Comparison of ENCODE assay signal across 18 cellular contexts in the genomic region with DNA sequence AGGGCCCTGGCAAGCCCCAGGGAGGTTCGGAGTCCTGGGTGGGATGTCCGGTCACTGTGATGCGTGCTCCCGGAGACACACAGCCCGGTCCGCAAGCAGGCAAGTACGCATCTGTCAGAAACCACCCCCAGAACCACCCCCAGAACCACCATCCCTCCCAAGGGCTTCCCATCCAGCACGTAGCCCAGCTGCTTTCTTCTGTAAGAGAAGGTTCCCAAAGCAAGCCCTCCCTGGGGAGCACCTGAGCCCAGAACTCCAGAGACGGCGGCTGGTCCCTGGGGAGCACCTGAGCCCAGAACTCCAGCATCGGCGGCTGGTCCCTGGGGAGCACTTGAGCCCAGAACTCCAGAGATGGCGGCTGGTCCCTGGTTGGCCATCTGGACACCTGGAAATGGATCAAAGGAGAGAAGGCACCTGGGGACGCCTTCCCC. TPM values are rescaled to one million over a fixed set of nuclear protein-coding genes. Genes with fewer than 3 reads are reported as not detected.
DNase-seq lines count a peak whose midpoint lies in the region; ATAC-seq and TF ChIP-seq lines count a peak whose summit lies in the region.
"Had no signal": no experiment of that assay in that cellular context is flagged by ENCODE, and none has a peak within 500 bp of the region (broad histone marks: within the 10 kb centered on the region; RNA-seq: fewer than 3 reads in every experiment).

No MANE protein-coding gene starts in this region.

- peak overlapping the region; percentile 97 for H3K27ac Mint-ChIP-seq in T-helper 2 cell treated with Interferon-gamma antibody and Interleukin-4, amounts not matched to agents 5 μg/mL and 100 μg/mL, for 36 hours
- peak overlapping the region; percentile 96 for H3K27ac Mint-ChIP-seq in CD8-positive, alpha-beta T cell
- peak overlapping the region; percentile 38 for H3K27ac Mint-ChIP-seq in activated CD4-positive, alpha-beta memory T cell treated with anti-CD3 and anti-CD28 coated beads for 36 hours
- peak overlapping the region in 9 of 10 donors; percentile 92 to 99 (median 95) for H3K27ac Mint-ChIP-seq in naive thymus-derived CD8-positive, alpha-beta T cell

- intact Hi-C loops in CD8-positive, alpha-beta T cell (cut with DNase I, micrococcal nuclease): loop anchor here in 1 of 2 experiments (2.0 kb wide), 1 partner anchor 203 kb away; no protein-coding TSS in a partner anchor
- intact Hi-C loops in activated CD4-positive, alpha-beta memory T cell treated with anti-CD3 and anti-CD28 coated beads for 36 hours (cut with micrococcal nuclease): loop anchor here (5.0 kb wide), 2 partner anchors 300 to 540 kb away; a partner anchor contains a TSS

- H3K27me3 Mint-ChIP-seq in T-helper 2 cell treated with Interferon-gamma antibody and Interleukin-4, amounts not matched to agents 5 μg/mL and 100 μg/mL, for 36 hours (ENCODE audit: low read depth): no peaks in the 10 kb centered on the region
- no peaks in the 10 kb centered on the region for H3K27me3 Mint-ChIP-seq in CD8-positive, alpha-beta T cell (ENCODE audit: low read depth)
- no peaks in the 10 kb centered on the region for H3K27me3 Mint-ChIP-seq in activated CD4-positive, alpha-beta memory T cell treated with anti-CD3 and anti-CD28 coated beads for 36 hours
- H3K27me3 Mint-ChIP-seq in naive thymus-derived CD8-positive, alpha-beta T cell: no peaks in the 10 kb centered on the region

- H3K27me3 ChIP-seq in CD8-positive, alpha-beta T cell (ENCODE audit: insufficient read depth, low read length): no peaks in the 10 kb centered on the region
- H3K27me3 ChIP-seq: thyroid gland had no signal

- H3K9me3 ChIP-seq in CD8-positive, alpha-beta T cell (ENCODE audit: low read length): no peaks in the 10 kb centered on the region
- H3K9me3 ChIP-seq: breast epithelium, SK-N-SH, thyroid gland had no signal

- no peak for ATAC-seq in CD8-positive, alpha-beta T cell
- no peak for ATAC-seq in naive thymus-derived CD8-positive, alpha-beta T cell
- no peak for ATAC-seq in GM19351 (IDR thresholded peaks at IDR 0.05; ENCODE audit: unreplicated experiment)
- ATAC-seq: foreskin keratinocyte had no signal

- H3K36me3 ChIP-seq in CD8-positive, alpha-beta T cell (ENCODE audit: insufficient read depth, low read length): no peaks in the 10 kb centered on the region
- H3K36me3 ChIP-seq: breast epithelium, thyroid gland had no signal

- CTCF ChIA-PET in CD8-positive, alpha-beta T cell (lab: Charles Lee): no interaction called here
- CTCF ChIA-PET in activated CD4-positive, alpha-beta memory T cell treated with anti-CD3 and anti-CD28 coated beads for 36 hours (lab: Charles Lee): interaction anchor here (1.2 kb wide), 1 partner anchor 74 kb away, joined by 4 read pairs; no protein-coding TSS in a partner anchor

- H3K36me3 Mint-ChIP-seq in T-helper 2 cell treated with Interferon-gamma antibody and Interleukin-4, amounts not matched to agents 5 μg/mL and 100 μg/mL, for 36 hours (ENCODE audit: low read depth): peaks cover 8% of the 10 kb centered on the region
- H3K36me3 Mint-ChIP-seq in CD8-positive, alpha-beta T cell: peaks cover 10% of the 10 kb centered on the region
- no peaks in the 10 kb centered on the region for H3K36me3 Mint-ChIP-seq in activated CD4-positive, alpha-beta memory T cell treated with anti-CD3 and anti-CD28 coated beads for 36 hours
- H3K36me3 Mint-ChIP-seq in naive thymus-derived CD8-positive, alpha-beta T cell: peaks cover 0 to 1% (median 0%) of the 10 kb centered on the region in 3 donors

- POLR2A ChIA-PET in CD8-positive, alpha-beta T cell (lab: Charles Lee): interaction anchor here (0.9 to 4.7 kb wide), 4 partner anchors 9 to 49 kb away, joined by 3 to 25 read pairs (median 7); no protein-coding TSS in a partner anchor
- POLR2A ChIA-PET in activated CD4-positive, alpha-beta memory T cell treated with anti-CD3 and anti-CD28 coated beads for 36 hours (lab: Charles Lee): no interaction called here
- POLR2A ChIA-PET in naive thymus-derived CD8-positive, alpha-beta T cell (lab: Charles Lee): interaction anchor here (0.7 to 5.0 kb wide), 7 partner anchors 10 to 244 kb away, joined by 3 to 111 read pairs (median 3); no protein-coding TSS in a partner anchor

- H3K4me1 Mint-ChIP-seq in T-helper 2 cell treated with Interferon-gamma antibody and Interleukin-4, amounts not matched to agents 5 μg/mL and 100 μg/mL, for 36 hours (ENCODE audit: low read depth): peaks cover 34% of the 10 kb centered on the region
- H3K4me1 Mint-ChIP-seq in CD8-positive, alpha-beta T cell (ENCODE audit: low read depth): peaks cover 47% of the 10 kb centered on the region
- peaks cover 37% of the 10 kb centered on the region for H3K4me1 Mint-ChIP-seq in activated CD4-positive, alpha-beta memory T cell treated with anti-CD3 and anti-CD28 coated beads for 36 hours (ENCODE audit: low read depth)
- peaks cover 32 to 59% (median 54%) of the 10 kb centered on the region in 4 donors for H3K4me1 Mint-ChIP-seq in naive thymus-derived CD8-positive, alpha-beta T cell

- no peak overlapping the region for H3K4me3 ChIP-seq in CD8-positive, alpha-beta T cell (ENCODE audit: low read depth, low read length)
- H3K4me3 ChIP-seq: breast epithelium, thyroid gland had no signal

- H3K27ac ChIP-seq in CD8-positive, alpha-beta T cell (ENCODE audit: low read depth, low read length): no peak overlapping the region
- H3K27ac ChIP-seq: breast epithelium, foreskin keratinocyte, parathyroid adenoma, thyroid gland had no signal

- TF ChIP-seq CTCF in CD8-positive, alpha-beta T cell (IDR thresholded peaks at IDR 0.05): no peak

- peaks cover 42% of the 10 kb centered on the region for H3K4me1 ChIP-seq in CD8-positive, alpha-beta T cell (ENCODE audit: insufficient read depth, low read length)
- H3K4me1 ChIP-seq: foreskin keratinocyte had no signal

- no peak for DNase-seq in T-helper 2 cell treated with Interferon-gamma antibody and Interleukin-4, amounts not matched to agents 5 μg/mL and 100 μg/mL, for 36 hours (ENCODE audit: low spot score)
- DNase-seq in T-helper 2 cell (no peak), 8988T (no peak)
- DNase-seq in CD8-positive, alpha-beta T cell: peak in 1 of 7 experiments; percentile 22
- DNase-seq in activated CD4-positive, alpha-beta memory T cell treated with anti-CD3 and anti-CD28 coated beads for 36 hours: no peak
- no peak for DNase-seq in naive thymus-derived CD8-positive, alpha-beta T cell
- no peak for DNase-seq in stimulated activated CD8-positive, alpha-beta memory T cell treated with anti-CD3 and anti-CD28 coated beads, Interleukin-4, amount 100 ng/mL, for 48 hours
- DNase-seq: activated CD4-positive, CD25-positive, alpha-beta regulatory T cell; activated effector memory CD4-positive, alpha-beta T cell treated with Interleukin-2 at 50 U/mL for 16 hours; EL; foreskin keratinocyte; Karpas-422; NCI-H1930; SK-N-SH; thyroid gland had no signal

- H3K9me3 Mint-ChIP-seq in T-helper 2 cell treated with Interferon-gamma antibody and Interleukin-4, amounts not matched to agents 5 μg/mL and 100 μg/mL, for 36 hours: no peaks in the 10 kb centered on the region
- H3K9me3 Mint-ChIP-seq in CD8-positive, alpha-beta T cell: no peaks in the 10 kb centered on the region
- H3K9me3 Mint-ChIP-seq in activated CD4-positive, alpha-beta memory T cell treated with anti-CD3 and anti-CD28 coated beads for 36 hours: no peaks in the 10 kb centered on the region
- H3K9me3 Mint-ChIP-seq in naive thymus-derived CD8-positive, alpha-beta T cell: no peaks in the 10 kb centered on the region

- H3K4me3 Mint-ChIP-seq in T-helper 2 cell treated with Interferon-gamma antibody and Interleukin-4, amounts not matched to agents 5 μg/mL and 100 μg/mL, for 36 hours: peak overlapping the region; percentile 89
- H3K4me3 Mint-ChIP-seq in CD8-positive, alpha-beta T cell: peak overlapping the region; percentile 89
- H3K4me3 Mint-ChIP-seq in activated CD4-positive, alpha-beta memory T cell treated with anti-CD3 and anti-CD28 coated beads for 36 hours: no peak overlapping the region
- peak overlapping the region in 9 of 10 donors; percentile 2 to 96 (median 88) for H3K4me3 Mint-ChIP-seq in naive thymus-derived CD8-positive, alpha-beta T cell

RNA-seq across cellular contexts. Expression of a gene that starts 2.6 kb away (rescaled TPM):
- 10 to 100 TPM; 78.5 to 82.0 TPM for total RNA-seq in CD8-positive, alpha-beta T cell
- 10 to 100 TPM; 38.8 to 41.7 TPM for total RNA-seq in activated CD4-positive, alpha-beta memory T cell treated with anti-CD3 and anti-CD28 coated beads for 36 hours
- 100 to 1,000 TPM in 1 of 2 experiments, 10 to 100 TPM in 1; 97.5 to 101 TPM for total RNA-seq in naive thymus-derived CD8-positive, alpha-beta T cell
- 1 to 10 TPM in 1 of 3 donors, under 1 TPM in 2; 0.38 to 1.0 (median 0.42) TPM for polyA plus RNA-seq in naive thymus-derived CD8-positive, alpha-beta T cell

Comparison
In these comparisons a context has a peak if more than half of its experiments do, and no peak if none do; other contexts are left out.
1. H3K27ac Mint-ChIP-seq: peak in every context shown above with its lines; median percentile 97 in T-helper 2 cell treated with Interferon-gamma antibody and Interleukin-4, amounts not matched to agents 5 μg/mL and 100 μg/mL, for 36 hours; 96 in CD8-positive, alpha-beta T cell; 95 in naive thymus-derived CD8-positive, alpha-beta T cell; 38 in activated CD4-positive, alpha-beta memory T cell treated with anti-CD3 and anti-CD28 coated beads for 36 hours.